8 cellular contexts compared by ENCODE assay signal in genomic region chr17:80029235-80029974, GRCh38. TPM values are rescaled to one million over a fixed set of nuclear protein-coding genes. Genes with fewer than 3 reads are reported as not detected.
DNase-seq lines count a peak whose midpoint lies in the region; ATAC-seq and TF ChIP-seq lines count a peak whose summit lies in the region.

No MANE protein-coding gene starts in this region.

- H3K4me1 ChIP-seq in Peyer's patch: peaks cover 0 to 30% (median 0%) of the 10 kb centered on the region in 4 donors
- peaks cover 0 to 82% (median 14%) of the 10 kb centered on the region in 3 donors for H3K4me1 ChIP-seq in gastroesophageal sphincter

- H3K27ac Mint-ChIP-seq in progenitor cell of endocrine pancreas: no peak overlapping the region

- H3K36me3 Mint-ChIP-seq in progenitor cell of endocrine pancreas (ENCODE audit: insufficient read depth): peaks cover 2% of the 10 kb centered on the region

- peak; percentile 93 for DNase-seq in H4 (ENCODE audit: low spot score)
- DNase-seq in Peyer's patch: peak in 2 of 3 donors; percentile 35 to 77
- DNase-seq in skeletal muscle cell (ENCODE audit: low read depth): peak; percentile 95
- DNase-seq in inferior parietal cortex (ENCODE audit: extremely low spot score): no peak
- DNase-seq in progenitor cell of endocrine pancreas (ENCODE audit: low spot score, unreplicated experiment): no peak

- H3K4me3 ChIP-seq in Peyer's patch (no peak overlapping the region), gastroesophageal sphincter (no peak overlapping the region), skeletal muscle cell (ENCODE audit: low read depth, low read length) (no peak overlapping the region)

- 67 to 81% methylated on average over 5 to 7 of the region's 9 CpGs for WGBS in gastroesophageal sphincter (ENCODE audit: low coverage in 1 of 2), 2 donors

- H3K27me3 ChIP-seq in Peyer's patch (no peaks in the 10 kb centered on the region), gastroesophageal sphincter (no peaks in the 10 kb centered on the region)

- no peak for TF ChIP-seq POLR2A in Peyer's patch (IDR thresholded peaks at IDR 0.05)
- no peak for TF ChIP-seq POLR2A in gastroesophageal sphincter (IDR thresholded peaks at IDR 0.05)

- no peak for TF ChIP-seq CTCF in Peyer's patch (IDR thresholded peaks at IDR 0.05)
- TF ChIP-seq CTCF in gastroesophageal sphincter (IDR thresholded peaks at IDR 0.05): no peak
- TF ChIP-seq CTCF in progenitor cell of endocrine pancreas (IDR thresholded peaks at IDR 0.05; ENCODE audit: unreplicated experiment): no peak

- H3K27ac ChIP-seq in Peyer's patch (peak overlapping the region; percentile 27 to 62 (median 58)), gastroesophageal sphincter (peak overlapping the region in 3 of 4 donors; percentile 68 to 71 (median 71))

- no peaks in the 10 kb centered on the region for H3K27me3 Mint-ChIP-seq in progenitor cell of endocrine pancreas

- H3K36me3 ChIP-seq in Peyer's patch: no peaks in the 10 kb centered on the region
- H3K36me3 ChIP-seq in gastroesophageal sphincter: peaks cover 0 to 4% of the 10 kb centered on the region in 2 donors

- H3K4me3 Mint-ChIP-seq in progenitor cell of endocrine pancreas (ENCODE audit: low read depth): no peak overlapping the region

- peak; percentile 90 for ATAC-seq in gastroesophageal sphincter
- ATAC-seq in GM18907 (IDR thresholded peaks at IDR 0.05; ENCODE audit: unreplicated experiment): no peak
- no peak for ATAC-seq in GM21526 (IDR thresholded peaks at IDR 0.05; ENCODE audit: low FRiP score, unreplicated experiment)

- TF ChIP-seq EP300 in gastroesophageal sphincter (IDR thresholded peaks at IDR 0.05): no peak

- peaks cover 20% of the 10 kb centered on the region for H3K4me1 Mint-ChIP-seq in progenitor cell of endocrine pancreas (ENCODE audit: low read depth)

- H3K9me3 ChIP-seq in Peyer's patch (no peaks in the 10 kb centered on the region), gastroesophageal sphincter (no peaks in the 10 kb centered on the region)

- H3K9me3 Mint-ChIP-seq in progenitor cell of endocrine pancreas (ENCODE audit: low read depth): no peaks in the 10 kb centered on the region

RNA-seq across cellular contexts. Expression of gene TBC1D16, which starts 6.3 kb away (rescaled TPM):
- total RNA-seq in H4 (2014; rRNA removed; shearing (Covaris generic)): 26.3 and 26.6 TPM in 2 replicates
- total RNA-seq in Peyer's patch (10 to 100 TPM; 11.9 to 29.7 (median 22.2) TPM), gastroesophageal sphincter (10 to 100 TPM; 26.5 to 44.3 (median 36.3) TPM), progenitor cell of endocrine pancreas (85.1 and 87.9 TPM in 2 replicates)

RNA-seq across cellular contexts. Expression of gene CCDC40, which starts 7.0 kb away (rescaled TPM):
- total RNA-seq in H4 (2014; rRNA removed; shearing (Covaris generic)): 2.8 and 3.8 TPM in 2 replicates
- total RNA-seq in Peyer's patch (10 to 100 TPM in 2 of 4 donors, 1 to 10 TPM in 2; 2.8 to 54.5 (median 7.8) TPM), gastroesophageal sphincter (10 to 100 TPM in 1 of 4 donors, 1 to 10 TPM in 3; 4.3 to 17.3 (median 5.5) TPM), progenitor cell of endocrine pancreas (26.9 and 28.0 TPM in 2 replicates)

Comparison
In these comparisons a context has a peak if more than half of its experiments do, and no peak if none do; other contexts are left out.
1. DNase-seq: peak in H4 (single experiment), Peyer's patch (2 of 3) and skeletal muscle cell (single experiment); none in inferior parietal cortex (single experiment) and progenitor cell of endocrine pancreas (single experiment).